In the genomic region with DNA sequence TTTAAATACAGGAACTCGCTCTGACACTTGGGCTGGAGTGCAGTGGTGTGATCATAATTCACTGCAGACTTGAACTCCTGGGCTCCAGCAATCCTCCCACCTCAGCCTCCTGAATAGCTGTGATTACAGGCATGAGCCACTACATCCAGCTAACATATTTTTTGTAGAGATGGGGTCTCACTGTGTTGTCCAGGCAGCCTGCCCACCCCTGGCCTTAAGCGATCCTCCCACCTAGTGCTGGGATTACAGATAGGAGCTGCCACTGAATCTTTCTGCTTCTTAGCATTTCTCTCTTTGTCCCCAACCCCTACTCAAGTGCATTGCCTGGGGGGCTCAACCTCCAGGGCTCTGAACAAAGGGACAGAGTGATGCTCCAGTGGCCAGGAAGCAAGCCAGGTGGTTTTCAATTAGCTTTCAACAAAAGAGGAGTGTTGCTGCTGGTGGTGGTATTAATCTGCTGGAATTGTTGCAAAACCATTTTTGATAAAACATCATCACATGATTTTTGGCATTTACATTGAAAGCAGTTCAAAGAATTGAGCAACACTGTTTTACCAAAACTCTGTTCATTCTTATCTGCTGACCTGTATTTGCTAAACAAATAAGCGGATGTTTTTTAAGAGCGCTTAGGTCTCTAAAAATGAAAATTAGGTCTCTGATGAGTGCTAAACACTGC, we compare ENCODE assay signal across 1 cellular context.
TF ChIP-seq lines count a peak whose summit lies in the region.

No MANE protein-coding gene starts in this region.

TF ChIP-seq in HepG2, 621 proteins besides CTCF, POLR2A, EP300 and RAD21 (continued from another document and continues in another):
- TF ChIP-seq, protein P1, sequence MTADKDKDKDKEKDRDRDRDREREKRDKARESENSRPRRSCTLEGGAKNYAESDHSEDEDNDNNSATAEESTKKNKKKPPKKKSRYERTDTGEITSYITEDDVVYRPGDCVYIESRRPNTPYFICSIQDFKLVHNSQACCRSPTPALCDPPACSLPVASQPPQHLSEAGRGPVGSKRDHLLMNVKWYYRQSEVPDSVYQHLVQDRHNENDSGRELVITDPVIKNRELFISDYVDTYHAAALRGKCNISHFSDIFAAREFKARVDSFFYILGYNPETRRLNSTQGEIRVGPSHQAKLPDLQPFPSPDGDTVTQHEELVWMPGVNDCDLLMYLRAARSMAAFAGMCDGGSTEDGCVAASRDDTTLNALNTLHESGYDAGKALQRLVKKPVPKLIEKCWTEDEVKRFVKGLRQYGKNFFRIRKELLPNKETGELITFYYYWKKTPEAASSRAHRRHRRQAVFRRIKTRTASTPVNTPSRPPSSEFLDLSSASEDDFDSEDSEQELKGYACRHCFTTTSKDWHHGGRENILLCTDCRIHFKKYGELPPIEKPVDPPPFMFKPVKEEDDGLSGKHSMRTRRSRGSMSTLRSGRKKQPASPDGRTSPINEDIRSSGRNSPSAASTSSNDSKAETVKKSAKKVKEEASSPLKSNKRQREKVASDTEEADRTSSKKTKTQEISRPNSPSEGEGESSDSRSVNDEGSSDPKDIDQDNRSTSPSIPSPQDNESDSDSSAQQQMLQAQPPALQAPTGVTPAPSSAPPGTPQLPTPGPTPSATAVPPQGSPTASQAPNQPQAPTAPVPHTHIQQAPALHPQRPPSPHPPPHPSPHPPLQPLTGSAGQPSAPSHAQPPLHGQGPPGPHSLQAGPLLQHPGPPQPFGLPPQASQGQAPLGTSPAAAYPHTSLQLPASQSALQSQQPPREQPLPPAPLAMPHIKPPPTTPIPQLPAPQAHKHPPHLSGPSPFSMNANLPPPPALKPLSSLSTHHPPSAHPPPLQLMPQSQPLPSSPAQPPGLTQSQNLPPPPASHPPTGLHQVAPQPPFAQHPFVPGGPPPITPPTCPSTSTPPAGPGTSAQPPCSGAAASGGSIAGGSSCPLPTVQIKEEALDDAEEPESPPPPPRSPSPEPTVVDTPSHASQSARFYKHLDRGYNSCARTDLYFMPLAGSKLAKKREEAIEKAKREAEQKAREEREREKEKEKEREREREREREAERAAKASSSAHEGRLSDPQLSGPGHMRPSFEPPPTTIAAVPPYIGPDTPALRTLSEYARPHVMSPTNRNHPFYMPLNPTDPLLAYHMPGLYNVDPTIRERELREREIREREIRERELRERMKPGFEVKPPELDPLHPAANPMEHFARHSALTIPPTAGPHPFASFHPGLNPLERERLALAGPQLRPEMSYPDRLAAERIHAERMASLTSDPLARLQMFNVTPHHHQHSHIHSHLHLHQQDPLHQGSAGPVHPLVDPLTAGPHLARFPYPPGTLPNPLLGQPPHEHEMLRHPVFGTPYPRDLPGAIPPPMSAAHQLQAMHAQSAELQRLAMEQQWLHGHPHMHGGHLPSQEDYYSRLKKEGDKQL (CRISPR knock-in tag; IDR thresholded peaks at IDR 0.05; ENCODE audit: low read depth) = peak; percentile 45; the same call in 1 of the 2 replicates
- TF ChIP-seq ZZZ3 (CRISPR knock-in tag; IDR thresholded peaks at IDR 0.05; ENCODE audit: borderline replicate concordance) = no peak
- TF ChIP-seq ZFYVE20 (CRISPR knock-in tag; IDR thresholded peaks at IDR 0.05; ENCODE audit: borderline replicate concordance, low read depth) = no peak
- no peak for TF ChIP-seq ZNF768 (CRISPR knock-in tag; IDR thresholded peaks at IDR 0.05)
- no peak for TF ChIP-seq ZNF17 (CRISPR knock-in tag; IDR thresholded peaks at IDR 0.05)
- TF ChIP-seq, protein P2, sequence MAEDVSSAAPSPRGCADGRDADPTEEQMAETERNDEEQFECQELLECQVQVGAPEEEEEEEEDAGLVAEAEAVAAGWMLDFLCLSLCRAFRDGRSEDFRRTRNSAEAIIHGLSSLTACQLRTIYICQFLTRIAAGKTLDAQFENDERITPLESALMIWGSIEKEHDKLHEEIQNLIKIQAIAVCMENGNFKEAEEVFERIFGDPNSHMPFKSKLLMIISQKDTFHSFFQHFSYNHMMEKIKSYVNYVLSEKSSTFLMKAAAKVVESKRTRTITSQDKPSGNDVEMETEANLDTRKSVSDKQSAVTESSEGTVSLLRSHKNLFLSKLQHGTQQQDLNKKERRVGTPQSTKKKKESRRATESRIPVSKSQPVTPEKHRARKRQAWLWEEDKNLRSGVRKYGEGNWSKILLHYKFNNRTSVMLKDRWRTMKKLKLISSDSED (CRISPR knock-in tag; IDR thresholded peaks at IDR 0.05) = no peak
- peak; percentile 92 for TF ChIP-seq SOX5 (CRISPR knock-in tag; IDR thresholded peaks at IDR 0.05; ENCODE audit: borderline replicate concordance)
- peak; percentile 25; the same call in 1 of the 2 replicates for TF ChIP-seq TCF7L2 (IDR thresholded peaks at IDR 0.05; ENCODE audit: low read depth, low read length)
- TF ChIP-seq FOXA3 (CRISPR knock-in tag; IDR thresholded peaks at IDR 0.05) = peak; percentile 91
- TF ChIP-seq ETV5 (CRISPR knock-in tag; IDR thresholded peaks at IDR 0.05; ENCODE audit: borderline replicate concordance) = peak; percentile 42; the same call in 1 of the 2 replicates
- TF ChIP-seq TBX3 (IDR thresholded peaks at IDR 0.05; ENCODE audit: borderline replicate concordance) = no peak
- peak; percentile 64 for TF ChIP-seq SAP130 (CRISPR knock-in tag; IDR thresholded peaks at IDR 0.05; ENCODE audit: low read depth)
- no peak for TF ChIP-seq ZNF34 (CRISPR knock-in tag; IDR thresholded peaks at IDR 0.05; ENCODE audit: borderline replicate concordance)
- TF ChIP-seq FOXP1 (IDR thresholded peaks at IDR 0.05) = no peak
- TF ChIP-seq FOXP1 (CRISPR knock-in tag; IDR thresholded peaks at IDR 0.05) = peak; percentile 83
- TF ChIP-seq, protein P3, sequence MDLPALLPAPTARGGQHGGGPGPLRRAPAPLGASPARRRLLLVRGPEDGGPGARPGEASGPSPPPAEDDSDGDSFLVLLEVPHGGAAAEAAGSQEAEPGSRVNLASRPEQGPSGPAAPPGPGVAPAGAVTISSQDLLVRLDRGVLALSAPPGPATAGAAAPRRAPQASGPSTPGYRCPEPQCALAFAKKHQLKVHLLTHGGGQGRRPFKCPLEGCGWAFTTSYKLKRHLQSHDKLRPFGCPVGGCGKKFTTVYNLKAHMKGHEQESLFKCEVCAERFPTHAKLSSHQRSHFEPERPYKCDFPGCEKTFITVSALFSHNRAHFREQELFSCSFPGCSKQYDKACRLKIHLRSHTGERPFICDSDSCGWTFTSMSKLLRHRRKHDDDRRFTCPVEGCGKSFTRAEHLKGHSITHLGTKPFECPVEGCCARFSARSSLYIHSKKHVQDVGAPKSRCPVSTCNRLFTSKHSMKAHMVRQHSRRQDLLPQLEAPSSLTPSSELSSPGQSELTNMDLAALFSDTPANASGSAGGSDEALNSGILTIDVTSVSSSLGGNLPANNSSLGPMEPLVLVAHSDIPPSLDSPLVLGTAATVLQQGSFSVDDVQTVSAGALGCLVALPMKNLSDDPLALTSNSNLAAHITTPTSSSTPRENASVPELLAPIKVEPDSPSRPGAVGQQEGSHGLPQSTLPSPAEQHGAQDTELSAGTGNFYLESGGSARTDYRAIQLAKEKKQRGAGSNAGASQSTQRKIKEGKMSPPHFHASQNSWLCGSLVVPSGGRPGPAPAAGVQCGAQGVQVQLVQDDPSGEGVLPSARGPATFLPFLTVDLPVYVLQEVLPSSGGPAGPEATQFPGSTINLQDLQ (CRISPR knock-in tag; IDR thresholded peaks at IDR 0.05) = no peak
- peak; percentile 59; the same call in 1 of the 2 replicates for TF ChIP-seq NFIC (IDR thresholded peaks at IDR 0.05; ENCODE audit: low read length)
- TF ChIP-seq PTBP1 (IDR thresholded peaks at IDR 0.05; ENCODE audit: low read depth, low read length, poor library complexity, severe bottlenecking) = no peak
- no peak for TF ChIP-seq MYC (CRISPR knock-in tag; IDR thresholded peaks at IDR 0.05; ENCODE audit: borderline replicate concordance)
- no peak for TF ChIP-seq NR1H2 (CRISPR knock-in tag; IDR thresholded peaks at IDR 0.05; ENCODE audit: borderline replicate concordance, low read depth)
- no peak for TF ChIP-seq ZSCAN22 (CRISPR knock-in tag; IDR thresholded peaks at IDR 0.05)
- TF ChIP-seq, protein P4, sequence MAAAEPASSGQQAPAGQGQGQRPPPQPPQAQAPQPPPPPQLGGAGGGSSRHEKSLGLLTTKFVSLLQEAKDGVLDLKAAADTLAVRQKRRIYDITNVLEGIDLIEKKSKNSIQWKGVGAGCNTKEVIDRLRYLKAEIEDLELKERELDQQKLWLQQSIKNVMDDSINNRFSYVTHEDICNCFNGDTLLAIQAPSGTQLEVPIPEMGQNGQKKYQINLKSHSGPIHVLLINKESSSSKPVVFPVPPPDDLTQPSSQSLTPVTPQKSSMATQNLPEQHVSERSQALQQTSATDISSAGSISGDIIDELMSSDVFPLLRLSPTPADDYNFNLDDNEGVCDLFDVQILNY (CRISPR knock-in tag; conservative IDR thresholded peaks at IDR 0.05) = no peak
- TF ChIP-seq KDM3A (CRISPR knock-in tag; IDR thresholded peaks at IDR 0.05; ENCODE audit: low read depth) = no peak
- TF ChIP-seq, protein P5, sequence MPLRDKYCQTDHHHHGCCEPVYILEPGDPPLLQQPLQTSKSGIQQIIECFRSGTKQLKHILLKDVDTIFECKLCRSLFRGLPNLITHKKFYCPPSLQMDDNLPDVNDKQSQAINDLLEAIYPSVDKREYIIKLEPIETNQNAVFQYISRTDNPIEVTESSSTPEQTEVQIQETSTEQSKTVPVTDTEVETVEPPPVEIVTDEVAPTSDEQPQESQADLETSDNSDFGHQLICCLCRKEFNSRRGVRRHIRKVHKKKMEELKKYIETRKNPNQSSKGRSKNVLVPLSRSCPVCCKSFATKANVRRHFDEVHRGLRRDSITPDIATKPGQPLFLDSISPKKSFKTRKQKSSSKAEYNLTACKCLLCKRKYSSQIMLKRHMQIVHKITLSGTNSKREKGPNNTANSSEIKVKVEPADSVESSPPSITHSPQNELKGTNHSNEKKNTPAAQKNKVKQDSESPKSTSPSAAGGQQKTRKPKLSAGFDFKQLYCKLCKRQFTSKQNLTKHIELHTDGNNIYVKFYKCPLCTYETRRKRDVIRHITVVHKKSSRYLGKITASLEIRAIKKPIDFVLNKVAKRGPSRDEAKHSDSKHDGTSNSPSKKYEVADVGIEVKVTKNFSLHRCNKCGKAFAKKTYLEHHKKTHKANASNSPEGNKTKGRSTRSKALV (CRISPR knock-in tag; IDR thresholded peaks at IDR 0.05) = 0 out of 2 replicates have a peak, but pooled peaks have one; percentile 30
- TF ChIP-seq, protein P6, sequence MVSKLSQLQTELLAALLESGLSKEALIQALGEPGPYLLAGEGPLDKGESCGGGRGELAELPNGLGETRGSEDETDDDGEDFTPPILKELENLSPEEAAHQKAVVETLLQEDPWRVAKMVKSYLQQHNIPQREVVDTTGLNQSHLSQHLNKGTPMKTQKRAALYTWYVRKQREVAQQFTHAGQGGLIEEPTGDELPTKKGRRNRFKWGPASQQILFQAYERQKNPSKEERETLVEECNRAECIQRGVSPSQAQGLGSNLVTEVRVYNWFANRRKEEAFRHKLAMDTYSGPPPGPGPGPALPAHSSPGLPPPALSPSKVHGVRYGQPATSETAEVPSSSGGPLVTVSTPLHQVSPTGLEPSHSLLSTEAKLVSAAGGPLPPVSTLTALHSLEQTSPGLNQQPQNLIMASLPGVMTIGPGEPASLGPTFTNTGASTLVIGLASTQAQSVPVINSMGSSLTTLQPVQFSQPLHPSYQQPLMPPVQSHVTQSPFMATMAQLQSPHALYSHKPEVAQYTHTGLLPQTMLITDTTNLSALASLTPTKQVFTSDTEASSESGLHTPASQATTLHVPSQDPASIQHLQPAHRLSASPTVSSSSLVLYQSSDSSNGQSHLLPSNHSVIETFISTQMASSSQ (IDR thresholded peaks at IDR 0.05; ENCODE audit: low read depth) = no peak
- TF ChIP-seq, protein P6 (CRISPR knock-in tag; IDR thresholded peaks at IDR 0.05; ENCODE audit: borderline replicate concordance) = peak; percentile 68; the same call in 1 of the 2 replicates
- TF ChIP-seq NR2C2 (CRISPR knock-in tag; IDR thresholded peaks at IDR 0.05; ENCODE audit: borderline replicate concordance) = peak; percentile 30; the same call in 1 of the 2 replicates
- TF ChIP-seq ZNF33B (CRISPR knock-in tag; IDR thresholded peaks at IDR 0.05) = no peak
- TF ChIP-seq ZNF563 (CRISPR knock-in tag; IDR thresholded peaks at IDR 0.05) = no peak
- TF ChIP-seq JUNB (CRISPR knock-in tag; IDR thresholded peaks at IDR 0.05; ENCODE audit: borderline replicate concordance) = no peak
- TF ChIP-seq FOXP4 (CRISPR knock-in tag; IDR thresholded peaks at IDR 0.05) = peak; percentile 82
- peak; percentile 61; the same call in 1 of the 2 replicates for TF ChIP-seq MIER2 (CRISPR knock-in tag; IDR thresholded peaks at IDR 0.05)
- 0 out of 2 replicates have a peak, but pooled peaks have one; percentile 24 for TF ChIP-seq ZNF772 (CRISPR knock-in tag; IDR thresholded peaks at IDR 0.05)
- TF ChIP-seq ZSCAN21 (CRISPR knock-in tag; IDR thresholded peaks at IDR 0.05; ENCODE audit: borderline replicate concordance) = no peak
- no peak for TF ChIP-seq NPAS2 (CRISPR knock-in tag; IDR thresholded peaks at IDR 0.05; ENCODE audit: borderline replicate concordance)
- TF ChIP-seq ZNF232 (CRISPR knock-in tag; IDR thresholded peaks at IDR 0.05; ENCODE audit: borderline replicate concordance) = no peak
- TF ChIP-seq TCF7 (IDR thresholded peaks at IDR 0.05; ENCODE audit: low read depth) = peak; percentile 70; the same call in 1 of the 2 replicates
- TF ChIP-seq GTF3A (CRISPR knock-in tag; conservative IDR thresholded peaks at IDR 0.05) = no peak
